8 cellular contexts compared by ENCODE assay signal in the genomic region with DNA sequence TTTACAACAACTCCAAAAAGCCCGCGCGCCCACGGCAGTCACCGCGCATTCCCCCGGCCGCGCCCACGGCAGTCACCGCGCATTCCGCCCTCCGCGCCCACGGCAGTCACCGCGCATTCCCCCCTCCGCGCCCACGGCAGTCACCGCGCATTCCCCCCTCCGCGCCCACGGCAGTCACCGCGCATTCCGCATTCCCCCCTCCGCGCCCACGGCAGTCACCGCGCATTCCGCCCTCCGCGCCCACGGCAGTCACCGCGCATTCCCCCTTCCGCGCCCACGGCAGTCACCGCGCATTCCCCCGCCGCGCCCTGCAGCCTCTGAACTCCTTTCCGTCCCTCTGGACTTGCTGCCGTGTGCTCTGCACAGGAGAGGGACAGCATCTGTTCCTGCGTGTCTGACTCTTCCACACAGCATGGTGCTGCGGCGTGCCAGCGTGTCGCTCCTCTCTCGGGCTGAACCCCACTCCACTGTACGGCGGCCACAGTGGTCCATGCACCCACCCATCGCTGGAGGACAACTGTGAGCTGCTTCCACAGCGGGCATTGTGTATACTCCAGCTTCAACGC. TPM values are rescaled to one million over a fixed set of nuclear protein-coding genes. Genes with fewer than 3 reads are reported as not detected.
DNase-seq lines count a peak whose midpoint lies in the region; ATAC-seq and TF ChIP-seq lines count a peak whose summit lies in the region.
"Not testable (repeated sequence)": the region's sequence is repeated elsewhere in the genome, so short reads cannot be mapped to it uniquely, and the experiment has no call there.

No MANE protein-coding gene starts in this region.

- not testable (repeated sequence) for H3K23ac ChIP-seq in trophoblast cell (ENCODE audit: low read length)

- not testable (repeated sequence) for DNase-seq in CD14-positive monocyte (ENCODE audit: low spot score); activated T-helper 2 cell treated with anti-CD3 and anti-CD28 coated beads, Interferon-gamma antibody, Interleukin-2, Interleukin-4, amounts not matched to agents 10 μg/mL and 5 μg/mL and 100 μg/mL, durations not matched to agents 14 hours and 24 hours and 36 hours (ENCODE audit: low spot score); central memory CD8-positive, alpha-beta T cell (ENCODE audit: low spot score in 2 of 2); left ventricle myocardium inferior; mesothelial cell of epicardium (ENCODE audit: low spot score in 2 of 2, unreplicated experiment in 2 of 2); trophoblast cell; tibial artery

- H2BK120ac ChIP-seq in trophoblast cell (ENCODE audit: insufficient read depth, low read length, poor library complexity) = not testable (repeated sequence)

- not testable (repeated sequence) for H3K27ac ChIP-seq in OCI-LY1 (ENCODE audit: low read depth, low read length, poor library complexity, severe bottlenecking); trophoblast cell (ENCODE audit: low read depth, low read length)
- H3K27ac ChIP-seq in left ventricle myocardium inferior (replicated peaks) = peak overlapping the region; percentile 71
- H3K27ac ChIP-seq in tibial artery = peak overlapping the region; percentile 86 to 93

- not testable (repeated sequence) for H3K79me1 ChIP-seq in trophoblast cell (ENCODE audit: low read length)

- not testable (repeated sequence) for H2AFZ ChIP-seq in OCI-LY1 (ENCODE audit: low read length); trophoblast cell (ENCODE audit: insufficient read depth, low read length, poor library complexity)

- H3K36me3 Mint-ChIP-seq in CD14-positive monocyte (peaks cover 29 to 50% of the 10 kb centered on the region in 2 donors), mesothelial cell of epicardium (peaks cover 11% of the 10 kb centered on the region)
- peaks cover 19% of the 10 kb centered on the region for H3K36me3 Mint-ChIP-seq in activated T-helper 2 cell treated with anti-CD3 and anti-CD28 coated beads, Interferon-gamma antibody, Interleukin-2, Interleukin-4, amounts not matched to agents 10 μg/mL and 5 μg/mL and 100 μg/mL, durations not matched to agents 14 hours and 24 hours and 36 hours (ENCODE audit: low read depth)
- H3K36me3 Mint-ChIP-seq in central memory CD8-positive, alpha-beta T cell (ENCODE audit: insufficient read depth) = not testable (repeated sequence)

- not testable (repeated sequence) for H3K9me3 ChIP-seq in OCI-LY1 (ENCODE audit: low read length); left ventricle myocardium inferior (replicated peaks); trophoblast cell (ENCODE audit: insufficient read depth, low read depth, low read length); tibial artery

- intact Hi-C loops in CD14-positive monocyte (cut with micrococcal nuclease) = loop anchor here (2.0 to 10.0 kb wide), 2 partner anchors 49 to 67 kb away; no protein-coding TSS in a partner anchor
- intact Hi-C loops in activated T-helper 2 cell treated with anti-CD3 and anti-CD28 coated beads, Interferon-gamma antibody, Interleukin-2, Interleukin-4, amounts not matched to agents 10 μg/mL and 5 μg/mL and 100 μg/mL, durations not matched to agents 14 hours and 24 hours and 36 hours (cut with micrococcal nuclease); left ventricle myocardium inferior (cut with micrococcal nuclease): not testable (repeated sequence)
- intact Hi-C loops in tibial artery (cut with DNase I; ENCODE audit: low total_unique reads) = loop anchor here (10.0 kb wide), 1 partner anchor 209 kb away; the partner anchor contains the start of gene ZSCAN5A

- H3K18ac ChIP-seq in trophoblast cell (ENCODE audit: low read length) = not testable (repeated sequence)

- H2AK5ac ChIP-seq in trophoblast cell (ENCODE audit: low read length) = not testable (repeated sequence)

- not testable (repeated sequence) for H3K9me3 Mint-ChIP-seq in CD14-positive monocyte; activated T-helper 2 cell treated with anti-CD3 and anti-CD28 coated beads, Interferon-gamma antibody, Interleukin-2, Interleukin-4, amounts not matched to agents 10 μg/mL and 5 μg/mL and 100 μg/mL, durations not matched to agents 14 hours and 24 hours and 36 hours; central memory CD8-positive, alpha-beta T cell; mesothelial cell of epicardium

- H3K14ac ChIP-seq in trophoblast cell (ENCODE audit: low read length) = not testable (repeated sequence)

- H3K79me2 ChIP-seq in OCI-LY1 (ENCODE audit: insufficient read depth, low read length) = not testable (repeated sequence)
- peaks cover 35% of the 10 kb centered on the region for H3K79me2 ChIP-seq in trophoblast cell (ENCODE audit: control insufficient read depth, insufficient read depth, low read length, poor library complexity)

- not testable (repeated sequence) for H3K4me3 Mint-ChIP-seq in CD14-positive monocyte; activated T-helper 2 cell treated with anti-CD3 and anti-CD28 coated beads, Interferon-gamma antibody, Interleukin-2, Interleukin-4, amounts not matched to agents 10 μg/mL and 5 μg/mL and 100 μg/mL, durations not matched to agents 14 hours and 24 hours and 36 hours (ENCODE audit: low read depth); mesothelial cell of epicardium
- peak overlapping the region; percentile 47 for H3K4me3 Mint-ChIP-seq in central memory CD8-positive, alpha-beta T cell

- H4K12ac ChIP-seq in trophoblast cell (ENCODE audit: low read depth, low read length) = not testable (repeated sequence)

- not testable (repeated sequence) for H4K8ac ChIP-seq in trophoblast cell (ENCODE audit: low read depth, low read length)

- H3K36me3 ChIP-seq in OCI-LY1 (ENCODE audit: insufficient read depth, low read length) = peaks cover 15% of the 10 kb centered on the region
- peaks cover 21% of the 10 kb centered on the region for H3K36me3 ChIP-seq in left ventricle myocardium inferior
- H3K36me3 ChIP-seq in trophoblast cell (ENCODE audit: control insufficient read depth in 1 of 2, insufficient read depth in 2 of 2, low read length in 2 of 2) = peaks cover 35 to 36% of the 10 kb centered on the region in 2 experiments
- H3K36me3 ChIP-seq in tibial artery = peaks cover 13 to 26% (median 22%) of the 10 kb centered on the region in 3 donors

- TF ChIP-seq CTCF in CD14-positive monocyte (IDR thresholded peaks at IDR 0.05); OCI-LY1 (IDR thresholded peaks at IDR 0.05; ENCODE audit: low read length); left ventricle myocardium inferior (IDR thresholded peaks at IDR 0.05; ENCODE audit: borderline replicate concordance); mesothelial cell of epicardium (IDR thresholded peaks at IDR 0.05; ENCODE audit: unreplicated experiment); tibial artery (IDR thresholded peaks at IDR 0.05): not testable (repeated sequence)

- H3K4me1 Mint-ChIP-seq in CD14-positive monocyte (peaks cover 53% of the 10 kb centered on the region), mesothelial cell of epicardium (peaks cover 29% of the 10 kb centered on the region)
- H3K4me1 Mint-ChIP-seq in activated T-helper 2 cell treated with anti-CD3 and anti-CD28 coated beads, Interferon-gamma antibody, Interleukin-2, Interleukin-4, amounts not matched to agents 10 μg/mL and 5 μg/mL and 100 μg/mL, durations not matched to agents 14 hours and 24 hours and 36 hours (ENCODE audit: low read depth) = peaks cover 17% of the 10 kb centered on the region
- H3K4me1 Mint-ChIP-seq in central memory CD8-positive, alpha-beta T cell = peaks cover 50% of the 10 kb centered on the region

- no CpG with 5 or more reads among the region's 61 CpGs for whole genome bisulfite sequencing in trophoblast cell (ENCODE audit: extremely low coverage, insufficient coverage, insufficient read length)

- H3K4ac ChIP-seq in trophoblast cell (ENCODE audit: low read depth, low read length) = peak overlapping the region; percentile 86

- not testable (repeated sequence) for ATAC-seq in central memory CD8-positive, alpha-beta T cell (replicated peaks; ENCODE audit: extremely low read depth, poor library complexity, severe bottlenecking)

- H3K4me3 ChIP-seq in OCI-LY1 (ENCODE audit: low read depth, low read length, poor library complexity, severe bottlenecking); left ventricle myocardium inferior; trophoblast cell (ENCODE audit: low read depth, low read length): not testable (repeated sequence)
- H3K4me3 ChIP-seq in tibial artery = peak overlapping the region; percentile 26 to 45

- peak overlapping the region; percentile 13 for H3K4me2 ChIP-seq in OCI-LY1 (ENCODE audit: low read length)
- H3K4me2 ChIP-seq in trophoblast cell (ENCODE audit: low read length) = not testable (repeated sequence)

- H4K20me1 ChIP-seq in OCI-LY1 (ENCODE audit: insufficient read depth, low read length) = not testable (repeated sequence)

- not testable (repeated sequence) for H2BK12ac ChIP-seq in trophoblast cell (ENCODE audit: low read length)

- H3K4me1 ChIP-seq in OCI-LY1 (ENCODE audit: insufficient read depth, low read length, severe bottlenecking) (peaks cover 15% of the 10 kb centered on the region), left ventricle myocardium inferior (peaks cover 65% of the 10 kb centered on the region), tibial artery (peaks cover 0 to 65% (median 53%) of the 10 kb centered on the region in 4 donors)
- H3K4me1 ChIP-seq in trophoblast cell (ENCODE audit: control insufficient read depth in 1 of 2, insufficient read depth in 2 of 2, low read length in 2 of 2) = not testable (repeated sequence)

- H2BK5ac ChIP-seq in trophoblast cell (ENCODE audit: low read depth, low read length, poor library complexity) = not testable (repeated sequence)

- not testable (repeated sequence) for H4K91ac ChIP-seq in trophoblast cell (ENCODE audit: low read depth, low read length)

- H3K9ac ChIP-seq in OCI-LY1 (ENCODE audit: low read length); trophoblast cell (ENCODE audit: low read length): not testable (repeated sequence)

- not testable (repeated sequence) for H3K27me3 ChIP-seq in OCI-LY1 (ENCODE audit: insufficient read depth, low read length); left ventricle myocardium inferior (ENCODE audit: low read depth); trophoblast cell (ENCODE audit: insufficient read depth, low read length); tibial artery

- not testable (repeated sequence) for H3K9me2 ChIP-seq in OCI-LY1 (ENCODE audit: low read depth, low read length)

- not testable (repeated sequence) for H3F3A ChIP-seq in OCI-LY1 (ENCODE audit: insufficient read depth, low read length)

- not testable (repeated sequence) for H3K27me3 Mint-ChIP-seq in CD14-positive monocyte (ENCODE audit: low read depth in 3 of 3); activated T-helper 2 cell treated with anti-CD3 and anti-CD28 coated beads, Interferon-gamma antibody, Interleukin-2, Interleukin-4, amounts not matched to agents 10 μg/mL and 5 μg/mL and 100 μg/mL, durations not matched to agents 14 hours and 24 hours and 36 hours (ENCODE audit: low read depth); central memory CD8-positive, alpha-beta T cell; mesothelial cell of epicardium (ENCODE audit: low read depth)

- H3K27ac Mint-ChIP-seq in CD14-positive monocyte (peak overlapping the region in 4 of 7 donors; percentile 63 to 87 (median 73)), mesothelial cell of epicardium (peak overlapping the region; percentile 40)
- peak overlapping the region; percentile 43 for H3K27ac Mint-ChIP-seq in activated T-helper 2 cell treated with anti-CD3 and anti-CD28 coated beads, Interferon-gamma antibody, Interleukin-2, Interleukin-4, amounts not matched to agents 10 μg/mL and 5 μg/mL and 100 μg/mL, durations not matched to agents 14 hours and 24 hours and 36 hours
- peak overlapping the region; percentile 44 for H3K27ac Mint-ChIP-seq in central memory CD8-positive, alpha-beta T cell (ENCODE audit: low read depth)

RNA-seq across cellular contexts. Expression of gene ZNF787, which starts 15.2 kb away (rescaled TPM):
- 1 to 10 TPM; 1.2 to 1.8 TPM for polyA plus RNA-seq in CD14-positive monocyte
- total RNA-seq in activated T-helper 2 cell treated with anti-CD3 and anti-CD28 coated beads, Interferon-gamma antibody, Interleukin-2, Interleukin-4, amounts not matched to agents 10 μg/mL and 5 μg/mL and 100 μg/mL, durations not matched to agents 14 hours and 24 hours and 36 hours = 35.7 and 37.8 TPM in 2 replicates
- total RNA-seq in left ventricle myocardium inferior (31.8 TPM), mesothelial cell of epicardium (33.3 to 38.3 TPM (median 35.5 TPM) in 3 replicates)
- polyA plus RNA-seq in trophoblast cell (2013) = 23.4 and 24.3 TPM in 2 replicates

RNA-seq across cellular contexts. Expression of gene ZNF444, which starts 35.2 kb away (rescaled TPM):
- polyA plus RNA-seq in CD14-positive monocyte = 1 to 10 TPM; 2.7 to 3.5 TPM
- 30.3 and 35.5 TPM in 2 replicates for total RNA-seq in activated T-helper 2 cell treated with anti-CD3 and anti-CD28 coated beads, Interferon-gamma antibody, Interleukin-2, Interleukin-4, amounts not matched to agents 10 μg/mL and 5 μg/mL and 100 μg/mL, durations not matched to agents 14 hours and 24 hours and 36 hours
- total RNA-seq in left ventricle myocardium inferior (19.2 TPM), mesothelial cell of epicardium (61.3 to 66.1 TPM (median 63.6 TPM) in 3 replicates)
- 25.7 and 26.0 TPM in 2 replicates for polyA plus RNA-seq in trophoblast cell (2013)
